In the genomic region with DNA sequence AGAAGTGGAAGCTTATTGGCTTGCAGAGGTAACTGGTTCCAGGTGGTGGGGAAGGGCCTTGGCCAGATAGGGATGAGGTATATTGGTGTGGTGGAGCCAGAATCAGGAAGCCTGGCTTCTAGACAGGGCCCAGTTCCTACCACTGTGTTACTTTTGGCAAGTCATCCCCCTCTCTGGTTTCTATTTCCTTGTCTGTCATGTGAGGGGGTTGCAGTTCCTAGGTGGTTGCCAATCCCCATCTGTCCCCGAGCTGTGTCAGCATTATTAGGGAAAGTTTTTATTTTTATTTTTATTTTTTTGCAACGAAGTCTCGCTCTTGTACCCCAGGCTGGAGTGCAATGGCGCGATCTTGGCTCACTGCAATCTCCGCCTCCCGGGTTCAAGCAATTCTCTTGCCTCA, we compare ENCODE assay signal across 12 cellular contexts. TPM values are rescaled to one million over a fixed set of nuclear protein-coding genes. Genes with fewer than 3 reads are reported as not detected.
DNase-seq lines count a peak whose midpoint lies in the region; ATAC-seq, FAIRE-seq and TF ChIP-seq lines count a peak whose summit lies in the region.
"Had no signal": no experiment of that assay in that cellular context is flagged by ENCODE, and none has a peak within 500 bp of the region (broad histone marks: within the 10 kb centered on the region; RNA-seq: fewer than 3 reads in every experiment).

No MANE protein-coding gene starts in this region.

- no peaks in the 10 kb centered on the region for H3K9me2 ChIP-seq in GM23338 (ENCODE audit: insufficient read depth)

- peaks cover 67% of the 10 kb centered on the region for H3K79me2 ChIP-seq in GM23338 (replicated peaks; ENCODE audit: insufficient read depth)
- peaks cover 63% of the 10 kb centered on the region for H3K79me2 ChIP-seq in endothelial cell of umbilical vein (ENCODE audit: control insufficient read depth, insufficient read depth, low read length)

- FAIRE-seq in endothelial cell of umbilical vein (lab: Jason Lieb, UNC) (no peak), GM12891 (lab: Jason Lieb, UNC) (no peak)

- H3K36me3 Mint-ChIP-seq in GM23338 (ENCODE audit: low read depth), result peaks cover 42% of the 10 kb centered on the region

- H3K27ac ChIP-seq in GM23338 (ENCODE audit: low read depth) (no peak overlapping the region), Panc1 (ENCODE audit: low read length) (no peak overlapping the region), endothelial cell of umbilical vein (ENCODE audit: insufficient read depth, low read depth, low read length) (no peak overlapping the region)
- H3K27ac ChIP-seq: VCaP had no signal

- TF ChIP-seq POLR2A in endothelial cell of umbilical vein (IDR thresholded peaks at IDR 0.05; ENCODE audit: low read depth, low read length), result no peak
- no peak for TF ChIP-seq POLR2A in GM12891 (IDR thresholded peaks at IDR 0.05; ENCODE audit: low read depth, low read length)

- CTCF ChIA-PET in Panc1 (lab: Charles Lee), result no interaction called here
- CTCF ChIA-PET in endothelial cell of umbilical vein (lab: Charles Lee), result interaction anchor here (1.9 kb wide), 1 partner anchor 15 kb away, joined by 4 read pairs; no protein-coding TSS in a partner anchor

- H4K20me1 ChIP-seq in GM23338 (replicated peaks; ENCODE audit: insufficient read depth), result peaks cover 10% of the 10 kb centered on the region
- no peaks in the 10 kb centered on the region for H4K20me1 ChIP-seq in endothelial cell of umbilical vein (replicated peaks; ENCODE audit: control insufficient read depth, extremely low read depth, insufficient read depth, low read length)

- ATAC-seq in GM23338 (no peak), Panc1 (no peak), HG03280 (IDR thresholded peaks at IDR 0.05; ENCODE audit: unreplicated experiment) (no peak)

- POLR2A ChIA-PET in Panc1 (lab: Charles Lee), result no interaction called here
- POLR2A ChIA-PET in endothelial cell of umbilical vein (lab: Charles Lee), result no interaction called here

- H3K4me2 ChIP-seq in GM23338 (peak overlapping the region; percentile 48; the same call in 1 of the 2 replicates), endothelial cell of umbilical vein (ENCODE audit: insufficient read depth, low read length) (peak overlapping the region; percentile 6)

- TF ChIP-seq CTCF in GM23338 (conservative IDR thresholded peaks at IDR 0.05; ENCODE audit: low read depth in 2 of 2) (no peak), Panc1 (IDR thresholded peaks at IDR 0.05) (no peak), endothelial cell of umbilical vein (IDR thresholded peaks at IDR 0.05; ENCODE audit: extremely low read depth in 1 of 2, insufficient read depth in 1 of 2, low read depth in 1 of 2, low read length in 2 of 2) (no peak), retinal pigment epithelial cell (conservative IDR thresholded peaks at IDR 0.05; ENCODE audit: low read depth, low read length) (no peak)

- intact Hi-C loops in Panc1 (cut with micrococcal nuclease; ENCODE audit: unreplicated experiment) (no loop called here), endothelial cell of umbilical vein (cut with micrococcal nuclease) (no loop called here)

- peaks cover 16% of the 10 kb centered on the region; the same call in 1 of the 2 replicates for H3K4me1 ChIP-seq in GM23338 (ENCODE audit: insufficient read depth)
- peaks cover 23% of the 10 kb centered on the region for H3K4me1 ChIP-seq in Panc1 (ENCODE audit: control insufficient read depth, insufficient read depth, low read length)
- H3K4me1 ChIP-seq in endothelial cell of umbilical vein (ENCODE audit: control insufficient read depth, extremely low read depth, insufficient read depth, low read length), result peaks cover 24% of the 10 kb centered on the region

- H3K4me3 Mint-ChIP-seq in GM23338, result no peak overlapping the region

- in situ Hi-C loops in Panc1 (cut with HindIII; ENCODE audit: low pct_unique_long_range_greater_than_20kb, low sequenced_read_pairs), result no loop called here

- H3K27ac Mint-ChIP-seq in GM23338, result peak overlapping the region; percentile 56; the same call in 1 of the 2 replicates

- no peaks in the 10 kb centered on the region for H3K9me1 ChIP-seq in endothelial cell of umbilical vein (replicated peaks; ENCODE audit: control insufficient read depth, extremely low read depth, insufficient read depth, low read length)

- BruUV-seq in Panc1 (replicated peaks; lab: Mats Ljungman, UMichigan) (no TSS peak), endothelial cell of umbilical vein (replicated peaks; lab: Mats Ljungman, UMichigan) (no TSS peak)

- DNase-seq in GM23338 (ENCODE audit: low spot score) (no peak), Panc1 (ENCODE audit: low read depth, low spot score) (no peak), endothelial cell of umbilical vein (ENCODE audit: low read depth, low spot score) (no peak), retinal pigment epithelial cell (ENCODE audit: low read depth) (no peak), HK-2 (ENCODE audit: unreplicated experiment) (no peak), GM12891 (ENCODE audit: insufficient read length, low spot score) (no peak)
- DNase-seq: anterior cingulate cortex, NCI-H69 had no signal

- H3K27me3 ChIP-seq in GM23338 (ENCODE audit: insufficient read depth) (no peaks in the 10 kb centered on the region), Panc1 (ENCODE audit: control insufficient read depth, insufficient read depth, low read length) (no peaks in the 10 kb centered on the region), endothelial cell of umbilical vein (ENCODE audit: control insufficient read depth in 2 of 2, insufficient read depth in 2 of 2, low read length in 2 of 2) (no peaks in the 10 kb centered on the region)

- H2AFZ ChIP-seq in GM23338 (no peak overlapping the region), endothelial cell of umbilical vein (ENCODE audit: low read depth, low read length) (no peak overlapping the region)

- peaks cover 20% of the 10 kb centered on the region for H3K27me3 Mint-ChIP-seq in GM23338 (ENCODE audit: insufficient read depth, low read depth, poor library complexity)

- H3K9me3 ChIP-seq in Panc1 (ENCODE audit: control insufficient read depth, insufficient read depth, low read depth, low read length), result no peaks in the 10 kb centered on the region
- H3K9me3 ChIP-seq in endothelial cell of umbilical vein (replicated peaks; ENCODE audit: control insufficient read depth, insufficient read depth, low read length), result no peaks in the 10 kb centered on the region

- H3K36me3 ChIP-seq in GM23338 (ENCODE audit: insufficient read depth) (peaks cover 2% of the 10 kb centered on the region; the same call in 1 of the 2 replicates), Panc1 (ENCODE audit: control insufficient read depth, insufficient read depth, low read length) (peaks cover 2% of the 10 kb centered on the region; the same call in 1 of the 2 replicates), endothelial cell of umbilical vein (ENCODE audit: control insufficient read depth in 2 of 2, extremely low read depth in 1 of 2, insufficient read depth in 2 of 2, low read length in 2 of 2) (peaks cover 0 to 20% of the 10 kb centered on the region in 2 experiments)

- dilution Hi-C loops in endothelial cell of umbilical vein (cut with MboI; ENCODE audit: extremely low pct_ligation_motif_present, low sequenced_read_pairs), result no loop called here

- H3K9me3 Mint-ChIP-seq in GM23338, result peaks cover 7% of the 10 kb centered on the region; the same call in 1 of the 3 replicates

- H3F3A ChIP-seq in GM23338 (replicated peaks; ENCODE audit: low read depth), result 0 out of 2 replicates have a peak, but pooled peaks cover 6% of the 10 kb centered on the region

- no peak overlapping the region for H3K9ac ChIP-seq in endothelial cell of umbilical vein (replicated peaks; ENCODE audit: extremely low read depth, insufficient read depth, low read length)

- peaks cover 36% of the 10 kb centered on the region for H3K4me1 Mint-ChIP-seq in GM23338

- H3K4me3 ChIP-seq in GM23338 (no peak overlapping the region), Panc1 (ENCODE audit: low read depth in 2 of 2, low read length in 2 of 2) (peak overlapping the region; percentile 27 to 54), endothelial cell of umbilical vein (replicated peaks in 1 of 3; ENCODE audit: insufficient read depth in 1 of 3, low read depth in 1 of 3, low read length in 3 of 3) (no peak overlapping the region), retinal pigment epithelial cell (ENCODE audit: low read length) (peak overlapping the region; percentile 22)

RNA-seq across cellular contexts. Expression of a gene that starts 3.0 kb away (rescaled TPM):
- total RNA-seq in GM23338 (2014; rRNA removed; shearing (Covaris generic)), result 19.0 and 20.1 TPM in 2 replicates
- polyA plus RNA-seq in GM23338 (2016; fragmentation: Nextera tagmentation; extraction: Ambion mirVana) (1.5 and 1.6 TPM in 2 replicates), endothelial cell of umbilical vein (8.2 and 9.5 TPM in 2 replicates)
- total RNA-seq in Panc1 (2021; ENCODE audit: unreplicated experiment) (24.9 TPM), endothelial cell of umbilical vein (16.1 and 17.6 TPM in 2 replicates)
- polyA plus RNA-seq in Panc1 (2012; ENCODE audit: insufficient read length), result 13.8 TPM
- 9.6 and 9.8 TPM in 2 replicates for polyA plus RNA-seq in endothelial cell of umbilical vein (2011; cell fraction: cytosol; rRNA removed)
- 16.0 and 17.7 TPM in 2 replicates for polyA plus RNA-seq in endothelial cell of umbilical vein (2011; cell fraction: nucleus; rRNA removed)
- 13.2 and 14.1 TPM in 2 replicates for polyA plus RNA-seq in endothelial cell of umbilical vein (2012)
- 24.9 TPM in 2 replicates for polyA minus RNA-seq in endothelial cell of umbilical vein
- polyA minus RNA-seq in endothelial cell of umbilical vein (2011; cell fraction: cytosol; rRNA and poly(A)+ RNA removed), result 6.6 TPM
- 23.1 and 24.9 TPM in 2 replicates for polyA minus RNA-seq in endothelial cell of umbilical vein (2011; cell fraction: nucleus; rRNA and poly(A)+ RNA removed)
- 7.8 TPM for polyA plus RNA-seq in GM12891 (2012; ENCODE audit: low read depth, missing spikeins)

RNA-seq across cellular contexts. Expression of a gene that starts 3.3 kb away (rescaled TPM):
- 60.2 and 76.7 TPM in 2 replicates for total RNA-seq in GM23338 (2014; rRNA removed; shearing (Covaris generic))
- polyA plus RNA-seq in GM23338 (2016; fragmentation: Nextera tagmentation; extraction: Ambion mirVana), result 21.7 and 24.9 TPM in 2 replicates
- 49.3 TPM for total RNA-seq in Panc1 (2021; ENCODE audit: unreplicated experiment)
- 21.0 TPM for polyA plus RNA-seq in Panc1 (2012; ENCODE audit: insufficient read length)
- 46.9 and 53.1 TPM in 2 replicates for total RNA-seq in endothelial cell of umbilical vein
- 18.6 and 20.4 TPM in 2 replicates for polyA plus RNA-seq in endothelial cell of umbilical vein
- 15.7 and 19.0 TPM in 2 replicates for polyA plus RNA-seq in endothelial cell of umbilical vein (2011; cell fraction: cytosol; rRNA removed)
- 37.5 and 42.4 TPM in 2 replicates for polyA plus RNA-seq in endothelial cell of umbilical vein (2011; cell fraction: nucleus; rRNA removed)
- polyA plus RNA-seq in endothelial cell of umbilical vein (2012), result 22.1 and 26.5 TPM in 2 replicates
- 63.2 and 64.2 TPM in 2 replicates for polyA minus RNA-seq in endothelial cell of umbilical vein
- polyA minus RNA-seq in endothelial cell of umbilical vein (2011; cell fraction: cytosol; rRNA and poly(A)+ RNA removed), result 31.2 TPM
- polyA minus RNA-seq in endothelial cell of umbilical vein (2011; cell fraction: nucleus; rRNA and poly(A)+ RNA removed), result 32.0 and 46.2 TPM in 2 replicates
- 19.0 TPM for polyA plus RNA-seq in GM12891 (2012; ENCODE audit: low read depth, missing spikeins)

RNA-seq across cellular contexts. Expression of a gene that starts 45.2 kb away (rescaled TPM):
- 33.3 and 33.5 TPM in 2 replicates for total RNA-seq in GM23338 (2014; rRNA removed; shearing (Covaris generic))
- 21.6 and 22.8 TPM in 2 replicates for polyA plus RNA-seq in GM23338 (2016; fragmentation: Nextera tagmentation; extraction: Ambion mirVana)
- 21.7 TPM for total RNA-seq in Panc1 (2021; ENCODE audit: unreplicated experiment)
- polyA plus RNA-seq in Panc1 (2012; ENCODE audit: insufficient read length), result 22.1 TPM
- total RNA-seq in endothelial cell of umbilical vein, result 27.2 and 27.6 TPM in 2 replicates
- 14.2 and 18.9 TPM in 2 replicates for polyA plus RNA-seq in endothelial cell of umbilical vein
- 17.7 and 18.2 TPM in 2 replicates for polyA plus RNA-seq in endothelial cell of umbilical vein (2011; cell fraction: cytosol; rRNA removed)
- 23.8 and 24.6 TPM in 2 replicates for polyA plus RNA-seq in endothelial cell of umbilical vein (2011; cell fraction: nucleus; rRNA removed)
- 19.2 and 20.4 TPM in 2 replicates for polyA plus RNA-seq in endothelial cell of umbilical vein (2012)
- 17.7 and 21.1 TPM in 2 replicates for polyA minus RNA-seq in endothelial cell of umbilical vein
- 29.9 TPM for polyA minus RNA-seq in endothelial cell of umbilical vein (2011; cell fraction: cytosol; rRNA and poly(A)+ RNA removed)
- polyA minus RNA-seq in endothelial cell of umbilical vein (2011; cell fraction: nucleus; rRNA and poly(A)+ RNA removed), result 11.0 and 15.8 TPM in 2 replicates
- 18.3 TPM for polyA plus RNA-seq in GM12891 (2012; ENCODE audit: low read depth, missing spikeins)

RNA-seq across cellular contexts. Expression of a gene that starts 57.7 kb away (rescaled TPM):
- total RNA-seq in GM23338 (2014; rRNA removed; shearing (Covaris generic)), result 24.9 and 26.5 TPM in 2 replicates
- polyA plus RNA-seq in GM23338 (2016; fragmentation: Nextera tagmentation; extraction: Ambion mirVana) (4.9 and 8.2 TPM in 2 replicates), endothelial cell of umbilical vein (22.7 and 28.2 TPM in 2 replicates)
- total RNA-seq in Panc1 (2021; ENCODE audit: unreplicated experiment) (11.2 TPM), endothelial cell of umbilical vein (8.3 and 8.5 TPM in 2 replicates)
- polyA plus RNA-seq in Panc1 (2012; ENCODE audit: insufficient read length), result 18.5 TPM
- 10.7 and 12.8 TPM in 2 replicates for polyA plus RNA-seq in endothelial cell of umbilical vein (2011; cell fraction: cytosol; rRNA removed)
- polyA plus RNA-seq in endothelial cell of umbilical vein (2011; cell fraction: nucleus; rRNA removed), result 10.7 and 12.9 TPM in 2 replicates
- 5.2 and 8.4 TPM in 2 replicates for polyA plus RNA-seq in endothelial cell of umbilical vein (2012)
- 11.0 and 14.7 TPM in 2 replicates for polyA minus RNA-seq in endothelial cell of umbilical vein
- polyA minus RNA-seq in endothelial cell of umbilical vein (2011; cell fraction: cytosol; rRNA and poly(A)+ RNA removed), result 6.7 TPM
- polyA minus RNA-seq in endothelial cell of umbilical vein (2011; cell fraction: nucleus; rRNA and poly(A)+ RNA removed), result 3.1 and 6.3 TPM in 2 replicates
- 3.6 TPM for polyA plus RNA-seq in GM12891 (2012; ENCODE audit: low read depth, missing spikeins)

RNA-seq across cellular contexts. Expression of a gene that starts 59.5 kb away (rescaled TPM):
- total RNA-seq in GM23338 (2014; rRNA removed; shearing (Covaris generic)), result 0.12 and 0.42 TPM in 2 replicates
- polyA plus RNA-seq in GM23338 (2016; fragmentation: Nextera tagmentation; extraction: Ambion mirVana), result 0.18 and 0.56 TPM in 2 replicates
- not detected for total RNA-seq in Panc1 (2021; ENCODE audit: unreplicated experiment)
- not detected for polyA plus RNA-seq in Panc1 (2012; ENCODE audit: insufficient read length)
- total RNA-seq in endothelial cell of umbilical vein, result not detected in 2 replicates
- not detected in 2 replicates for polyA plus RNA-seq in endothelial cell of umbilical vein
- not detected in 2 replicates for polyA plus RNA-seq in endothelial cell of umbilical vein (2011; cell fraction: cytosol; rRNA removed)
- not detected in 2 replicates for polyA plus RNA-seq in endothelial cell of umbilical vein (2011; cell fraction: nucleus; rRNA removed)
- polyA plus RNA-seq in endothelial cell of umbilical vein (2012), result not detected in 2 replicates
- not detected in 2 replicates for polyA minus RNA-seq in endothelial cell of umbilical vein
- polyA minus RNA-seq in endothelial cell of umbilical vein (2011; cell fraction: cytosol; rRNA and poly(A)+ RNA removed), result 1.4 TPM
- not detected in 2 replicates for polyA minus RNA-seq in endothelial cell of umbilical vein (2011; cell fraction: nucleus; rRNA and poly(A)+ RNA removed)
- not detected for polyA plus RNA-seq in GM12891 (2012; ENCODE audit: low read depth, missing spikeins)
- total RNA-seq: LHCN-M2, myocyte had no signal

Comparison
In these comparisons a context has a peak if more than half of its experiments do, and no peak if none do; other contexts are left out.
1. H3K4me3 ChIP-seq: peak in Panc1 (2 of 2) and retinal pigment epithelial cell (single experiment); none in GM23338 (single experiment) and endothelial cell of umbilical vein (0 of 3).